26 cellular contexts compared by ENCODE assay signal in genomic region chr12:54641554-54641953, GRCh38. TPM values are rescaled to one million over a fixed set of nuclear protein-coding genes. Genes with fewer than 3 reads are reported as not detected.
DNase-seq lines count a peak whose midpoint lies in the region; ATAC-seq, FAIRE-seq and TF ChIP-seq lines count a peak whose summit lies in the region.
"Had no signal": no experiment of that assay in that cellular context is flagged by ENCODE, and none has a peak within 500 bp of the region (broad histone marks: within the 10 kb centered on the region; RNA-seq: fewer than 3 reads in every experiment).

No MANE protein-coding gene starts in this region.

- H3K4me1 ChIP-seq in DOHH2 (ENCODE audit: control insufficient read depth, low read length) (peaks cover 27% of the 10 kb centered on the region), ascending aorta (no peaks in the 10 kb centered on the region)
- H3K4me1 ChIP-seq: A549, BE2C, HAP-1 had no signal

- no peaks in the 10 kb centered on the region for H3F3A ChIP-seq in DOHH2 (ENCODE audit: control insufficient read depth, insufficient read depth)

- H3K79me2 ChIP-seq in DOHH2 (ENCODE audit: control insufficient read depth, low read length), result no peaks in the 10 kb centered on the region

- H3K36me3 ChIP-seq in DOHH2 (ENCODE audit: control insufficient read depth, low read length) (no peaks in the 10 kb centered on the region), ascending aorta (no peaks in the 10 kb centered on the region)
- H3K36me3 ChIP-seq: BE2C, HAP-1 had no signal

- H3K27me3 ChIP-seq in DOHH2 (ENCODE audit: control insufficient read depth, low read length), result peaks cover 15% of the 10 kb centered on the region
- no peaks in the 10 kb centered on the region for H3K27me3 ChIP-seq in ascending aorta

- peak; percentile 54 for DNase-seq in NOMO-1 treated with dmso at 0.1 percent for 144 hours (lab: John Stamatoyannopoulos, UW; ENCODE audit: unreplicated experiment)
- DNase-seq in frontal cortex (ENCODE audit: low spot score in 2 of 2), result no peak
- no peak for DNase-seq in ascending aorta (ENCODE audit: low spot score in 2 of 2)
- DNase-seq in NCI-H1092 treated with DMSO at 0.1 percent for 48 hours (lab: John Stamatoyannopoulos, UW), result no peak
- DNase-seq: BE2C; CD4-positive, alpha-beta memory T cell; GM23248; NCI-H1048; NCI-H1436 treated with DMSO at 0.1 percent for 48 hours; NCI-H1930; NCI-H2227 treated with DMSO at 0.1 percent for 48 hours; NCI-H510A treated with DMSO at 0.1 percent for 48 hours; NCI-H748 treated with DMSO at 0.1 percent for 48 hours; PC-3; Right ventricle myocardium superior; SK-N-SH had no signal

- no peaks in the 10 kb centered on the region for H3K9me2 ChIP-seq in DOHH2 (replicated peaks; ENCODE audit: control insufficient read depth, low read length)
- H3K9me2 ChIP-seq: SK-N-SH had no signal

- TF ChIP-seq CTCF in DOHH2 (IDR thresholded peaks at IDR 0.05; ENCODE audit: low read depth, low read length, poor library complexity, severe bottlenecking) (no peak), ascending aorta (IDR thresholded peaks at IDR 0.05) (no peak)

- H3K9me3 ChIP-seq in DOHH2 (ENCODE audit: control insufficient read depth, insufficient read depth, low read length) (no peaks in the 10 kb centered on the region), ascending aorta (no peaks in the 10 kb centered on the region)
- H3K9me3 ChIP-seq: A549, BE2C, HAP-1, SK-N-SH had no signal

- peak overlapping the region; percentile 60 for H3K4me2 ChIP-seq in DOHH2 (ENCODE audit: low read length)
- H3K4me2 ChIP-seq: A549, SK-N-SH had no signal

- peak overlapping the region; percentile 16 for H3K4me3 ChIP-seq in DOHH2 (ENCODE audit: low read length)
- no peak overlapping the region for H3K4me3 ChIP-seq in ascending aorta
- H3K4me3 ChIP-seq: A549, GM23248, HAP-1 had no signal

- H3K27ac ChIP-seq in DOHH2 (ENCODE audit: low read depth, low read length) (no peak overlapping the region; the same call in 1 of the 2 replicates), ascending aorta (no peak overlapping the region)
- H3K27ac ChIP-seq: A549, GM23248 had no signal

- H4K20me1 ChIP-seq in DOHH2 (ENCODE audit: control insufficient read depth, insufficient read depth, low read depth, low read length), result no peaks in the 10 kb centered on the region

- FAIRE-seq in frontal cortex (lab: Jason Lieb, UNC), result peak; percentile 13
- FAIRE-seq: A549, G401.6 had no signal

- peak; percentile 50 for ATAC-seq in HG02885 (IDR thresholded peaks at IDR 0.05; ENCODE audit: poor library complexity, unreplicated experiment)
- ATAC-seq in HG02678 (IDR thresholded peaks at IDR 0.05; ENCODE audit: unreplicated experiment), result no peak
- no peak for ATAC-seq in HG03280 (IDR thresholded peaks at IDR 0.05; ENCODE audit: unreplicated experiment)
- ATAC-seq: A549, PC-3 had no signal

- intact Hi-C loops in ascending aorta (cut with DNase I), result no loop called here

RNA-seq across cellular contexts. Expression of gene DCD, which starts 6.6 kb away (rescaled TPM):
- not detected for total RNA-seq in frontal cortex
- not detected for total RNA-seq in ascending aorta
- total RNA-seq: CD4-positive, alpha-beta memory T cell; Daoy; GM23248; PC-3; Right ventricle myocardium superior; RPMI7951; T-helper 2 cell treated with Interferon-gamma antibody and Interleukin-4, amounts not matched to agents 100 ng/mL and 5 ng/mL, for 36 hours had no signal

RNA-seq across cellular contexts. Expression of gene LACRT, which starts 6.9 kb away (rescaled TPM):
- total RNA-seq in frontal cortex (not detected), ascending aorta (not detected)
- total RNA-seq: CD4-positive, alpha-beta memory T cell; Daoy; GM23248; PC-3; Right ventricle myocardium superior; RPMI7951; T-helper 2 cell treated with Interferon-gamma antibody and Interleukin-4, amounts not matched to agents 100 ng/mL and 5 ng/mL, for 36 hours had no signal

RNA-seq across cellular contexts. Expression of gene PPP1R1A, which starts 53.1 kb away (rescaled TPM):
- total RNA-seq in frontal cortex, result 10.6 TPM
- total RNA-seq in ascending aorta, result 28.7 TPM
- total RNA-seq: CD4-positive, alpha-beta memory T cell; Daoy; GM23248; PC-3; RPMI7951; T-helper 2 cell treated with Interferon-gamma antibody and Interleukin-4, amounts not matched to agents 100 ng/mL and 5 ng/mL, for 36 hours had no signal
